Comparison of ENCODE assay signal across 23 cellular contexts in the genomic region with DNA sequence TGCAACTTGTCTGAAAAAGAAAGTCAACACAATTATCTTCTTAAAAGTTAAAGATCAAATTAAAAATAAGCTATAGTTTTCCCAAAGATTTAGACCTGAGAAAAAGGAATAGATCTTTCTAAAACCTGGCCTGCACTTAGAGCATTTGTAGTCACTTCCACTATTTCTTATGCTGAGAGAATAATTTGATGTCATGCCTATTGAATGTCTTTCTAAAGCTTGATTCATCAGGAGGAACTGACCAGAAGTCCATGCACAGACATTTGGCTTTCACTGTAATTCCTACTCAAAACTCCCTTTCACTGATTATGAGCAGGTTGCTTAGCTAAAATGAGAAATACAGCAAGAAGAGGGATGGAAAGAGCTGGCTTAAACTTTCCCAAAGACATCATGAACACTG. TPM values are rescaled to one million over a fixed set of nuclear protein-coding genes. Genes with fewer than 3 reads are reported as not detected.
"Had no signal": no experiment of that assay in that cellular context is flagged by ENCODE, and none has a peak within 500 bp of the region (broad histone marks: within the 10 kb centered on the region; RNA-seq: fewer than 3 reads in every experiment).

No MANE protein-coding gene starts in this region.

- H3K4me3 Mint-ChIP-seq: activated CD4-positive, alpha-beta memory T cell treated with anti-CD3 and anti-CD28 coated beads, Interleukin-2, amount 10 ng/mL, durations not matched to agents 7 days and 5 days; activated naive CD4-positive, alpha-beta T cell treated with anti-CD3 and anti-CD28 coated beads, Interleukin-2, amount 10 ng/mL, durations not matched to agents 7 days and 5 days; activated naive CD8-positive, alpha-beta T cell treated with anti-CD3 and anti-CD28 coated beads, Interleukin-2, amount 50 U/mL, for 24 hours; naive B cell; stimulated activated memory B cell treated with anti-CD40 and anti-IgM and Interleukin-4, amounts not matched to agents 10 μg/mL and 1 μg/mL and 100 μg/mL, for 72 hours; WTC11 had no signal

- H3K79me2 ChIP-seq: hepatocyte had no signal

- H3K9me3 ChIP-seq: breast epithelium, esophagus muscularis mucosa, mucosa of descending colon, pancreas, spleen, upper lobe of left lung had no signal

- H3K36me3 ChIP-seq: breast epithelium, esophagus muscularis mucosa, pancreas, spleen, thoracic aorta, upper lobe of left lung had no signal

- H2AFZ ChIP-seq: hepatocyte had no signal

- H3K36me3 Mint-ChIP-seq: activated naive CD4-positive, alpha-beta T cell treated with anti-CD3 and anti-CD28 coated beads, Interleukin-2, amount 10 ng/mL, durations not matched to agents 7 days and 5 days; stimulated activated memory B cell treated with anti-CD40 and anti-IgM and Interleukin-4, amounts not matched to agents 10 μg/mL and 1 μg/mL and 100 μg/mL, for 72 hours; WTC11 had no signal

- DNase-seq: activated CD4-positive, alpha-beta memory T cell treated with anti-CD3 and anti-CD28 coated beads, Interleukin-2, amount 10 ng/mL, durations not matched to agents 7 days and 5 days; activated CD4-positive, alpha-beta T cell treated with anti-CD3 and anti-CD28 coated beads for 4 hours; activated effector memory CD4-positive, alpha-beta T cell treated with Interleukin-2 at 50 U/mL for 16 hours; activated naive CD4-positive, alpha-beta T cell treated with anti-CD3 and anti-CD28 coated beads, Interleukin-2, amount 10 ng/mL, durations not matched to agents 7 days and 5 days; activated naive CD8-positive, alpha-beta T cell treated with anti-CD3 and anti-CD28 coated beads, Interleukin-2, amount 50 U/mL, for 24 hours; activated T-cell treated with anti-CD3 and anti-CD28 coated beads, Interleukin-2, amount 50 U/mL, for 1 hour; aorta; effector CD8-positive, alpha-beta T cell; mesenchymal stem cell; mucosa of descending colon; naive B cell; pancreas; spleen; stimulated activated CD4-positive, alpha-beta T cell treated with anti-CD3 and anti-CD28 coated beads, Interleukin-4, amount 100 ng/mL, for 4 hours; upper lobe of left lung had no signal

- H3K4me3 ChIP-seq: breast epithelium, esophagus muscularis mucosa, hepatocyte, mucosa of descending colon, pancreas, spleen, thoracic aorta, upper lobe of left lung had no signal

- H3K4me1 ChIP-seq: pancreas had no signal

- H3K9me3 Mint-ChIP-seq: stimulated activated memory B cell treated with anti-CD40 and anti-IgM and Interleukin-4, amounts not matched to agents 10 μg/mL and 1 μg/mL and 100 μg/mL, for 72 hours had no signal

- H3K4me2 ChIP-seq: hepatocyte had no signal

- H3K27ac Mint-ChIP-seq: activated CD4-positive, alpha-beta memory T cell treated with anti-CD3 and anti-CD28 coated beads, Interleukin-2, amount 10 ng/mL, durations not matched to agents 7 days and 5 days; activated naive CD4-positive, alpha-beta T cell treated with anti-CD3 and anti-CD28 coated beads, Interleukin-2, amount 10 ng/mL, durations not matched to agents 7 days and 5 days; activated naive CD8-positive, alpha-beta T cell treated with anti-CD3 and anti-CD28 coated beads, Interleukin-2, amount 50 U/mL, for 24 hours; stimulated activated memory B cell treated with anti-CD40 and anti-IgM and Interleukin-4, amounts not matched to agents 10 μg/mL and 1 μg/mL and 100 μg/mL, for 72 hours; WTC11 had no signal

- H3K27ac ChIP-seq: breast epithelium, hepatocyte, pancreas, spleen, thoracic aorta, upper lobe of left lung had no signal

RNA-seq across cellular contexts. Expression of a gene that starts 4.3 kb away (rescaled TPM):
- total RNA-seq: activated CD4-positive, alpha-beta memory T cell treated with anti-CD3 and anti-CD28 coated beads, Interleukin-2, amount 10 ng/mL, durations not matched to agents 7 days and 5 days; endothelial cell of umbilical vein; T-helper 2 cell treated with Interferon-gamma antibody and Interleukin-4, amounts not matched to agents 100 ng/mL and 5 ng/mL, for 36 hours had no signal
- polyA plus RNA-seq: endothelial cell of umbilical vein had no signal
